Comparison of ENCODE assay signal across 11 cellular contexts in genomic region chr6:28758046-28758817, GRCh38.
DNase-seq lines count a peak whose midpoint lies in the region; ATAC-seq, FAIRE-seq and TF ChIP-seq lines count a peak whose summit lies in the region.
"Had no signal": no experiment of that assay in that cellular context is flagged by ENCODE, and none has a peak within 500 bp of the region (broad histone marks: within the 10 kb centered on the region; RNA-seq: fewer than 3 reads in every experiment).

No MANE protein-coding gene starts in this region.

- H3K9me2 ChIP-seq in Loucy (replicated peaks; ENCODE audit: low read depth, low read length), result no peaks in the 10 kb centered on the region

- no peak for ATAC-seq in HG03457 (IDR thresholded peaks at IDR 0.05; ENCODE audit: unreplicated experiment)
- ATAC-seq in HG03432 (IDR thresholded peaks at IDR 0.05; ENCODE audit: unreplicated experiment), result no peak

- H3K4me1 ChIP-seq in Loucy (ENCODE audit: insufficient read depth, low read length, poor library complexity, severe bottlenecking) (no peaks in the 10 kb centered on the region), iPS-20b (ENCODE audit: insufficient read depth, low read length) (no peaks in the 10 kb centered on the region)

- TF ChIP-seq CTCF in Loucy (conservative IDR thresholded peaks at IDR 0.05; ENCODE audit: low read length), result no peak

- H3K4me3 ChIP-seq in Loucy (ENCODE audit: low read length, poor library complexity, severe bottlenecking) (no peak overlapping the region), iPS-20b (ENCODE audit: low read length) (peak overlapping the region; percentile 68; the same call in 1 of the 2 replicates)
- H3K4me3 ChIP-seq: lung had no signal

- H3K9ac ChIP-seq in Loucy (ENCODE audit: low read depth, low read length, poor library complexity, severe bottlenecking) (no peak overlapping the region), iPS-20b (ENCODE audit: low read depth, low read length) (peak overlapping the region; percentile 72; the same call in 1 of the 2 replicates)

- DNase-seq in DMS114 treated with DMSO at 0.1 percent for 48 hours (lab: John Stamatoyannopoulos, UW; ENCODE audit: unreplicated experiment) (peak; percentile 68), T-helper 9 cell (no peak)
- DNase-seq in activated naive CD4-positive, alpha-beta T cell treated with Interleukin-2 at 50 U/mL for 16 hours, result no peak
- DNase-seq: activated effector memory CD4-positive, alpha-beta T cell treated with Interleukin-2 at 50 U/mL for 16 hours; NCI-H1048 had no signal

- H3F3A ChIP-seq in Loucy (ENCODE audit: low read depth), result no peaks in the 10 kb centered on the region

- FAIRE-seq in TTC549 (lab: Jason Lieb, UNC), result peak; percentile 85

- no peak overlapping the region for H3K27ac ChIP-seq in iPS-20b (ENCODE audit: low read length)

- H3K9me3 ChIP-seq in Loucy (ENCODE audit: insufficient read depth, low read depth, low read length), result no peaks in the 10 kb centered on the region
- H3K9me3 ChIP-seq in iPS-20b (ENCODE audit: insufficient read depth, low read depth, low read length), result no peaks in the 10 kb centered on the region

- H4K20me1 ChIP-seq in Loucy (ENCODE audit: insufficient read depth, low read length, poor library complexity, severe bottlenecking), result no peaks in the 10 kb centered on the region

- H3K79me2 ChIP-seq in Loucy (ENCODE audit: insufficient read depth, low read length), result no peaks in the 10 kb centered on the region

- 0 out of 2 replicates have a peak overlapping the region, but pooled peaks have one; percentile 36 for H2AFZ ChIP-seq in Loucy (ENCODE audit: low read length)

- H3K4me2 ChIP-seq in Loucy (ENCODE audit: low read depth, low read length, poor library complexity, severe bottlenecking), result no peak overlapping the region

- no peaks in the 10 kb centered on the region for H3K27me3 ChIP-seq in Loucy (ENCODE audit: insufficient read depth, low read length, poor library complexity, severe bottlenecking)
- H3K27me3 ChIP-seq in iPS-20b (ENCODE audit: insufficient read depth, low read length), result peaks cover 62% of the 10 kb centered on the region

- H3K36me3 ChIP-seq in Loucy (ENCODE audit: insufficient read depth, low read length) (no peaks in the 10 kb centered on the region), iPS-20b (ENCODE audit: insufficient read depth, low read depth, low read length) (no peaks in the 10 kb centered on the region)
